In the genomic region with DNA sequence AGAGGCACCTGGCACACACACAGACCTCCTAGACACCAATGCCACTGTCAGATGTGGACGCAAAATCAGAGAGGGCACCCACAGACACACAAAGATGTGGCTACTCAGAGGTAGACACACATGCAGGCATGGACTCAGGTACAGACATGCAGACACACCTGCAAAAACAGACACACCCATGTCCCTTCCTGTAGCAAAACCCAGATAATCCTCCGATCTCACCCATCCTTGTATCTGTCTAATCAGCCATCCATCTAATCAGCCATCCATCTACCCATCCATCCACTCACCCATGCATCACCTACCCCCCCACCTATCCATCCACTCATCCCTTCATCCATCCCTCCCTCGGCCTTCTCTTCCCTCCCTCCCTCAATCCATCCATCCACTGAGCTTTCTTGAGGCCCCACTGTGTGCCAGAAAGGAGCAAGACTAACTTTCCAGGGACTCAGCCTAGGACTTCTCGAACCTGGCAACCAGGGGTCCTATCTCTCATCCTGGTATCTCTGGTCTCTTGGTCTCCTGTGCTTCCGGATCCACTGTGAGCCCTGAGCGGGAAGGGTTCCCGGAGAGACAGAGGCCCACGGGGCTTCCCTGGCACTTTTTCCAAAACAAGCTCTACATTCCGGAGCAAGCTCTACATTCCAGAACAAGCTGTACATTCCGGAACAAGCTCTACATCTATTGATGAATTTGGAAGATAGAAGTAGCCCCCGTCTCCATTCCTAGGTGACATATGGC, we compare ENCODE assay signal across 14 cellular contexts. TPM values are rescaled to one million over a fixed set of nuclear protein-coding genes. Genes with fewer than 3 reads are reported as not detected.
DNase-seq lines count a peak whose midpoint lies in the region; ATAC-seq, FAIRE-seq and TF ChIP-seq lines count a peak whose summit lies in the region.
"Had no signal": no experiment of that assay in that cellular context is flagged by ENCODE, and none has a peak within 500 bp of the region (broad histone marks: within the 10 kb centered on the region; RNA-seq: fewer than 3 reads in every experiment).

No MANE protein-coding gene starts in this region.

- H3K4me1 Mint-ChIP-seq in HFFc6 (ENCODE audit: low read depth) (peaks cover 93% of the 10 kb centered on the region), astrocyte (ENCODE audit: low read depth, unreplicated experiment) (peaks cover 26% of the 10 kb centered on the region)
- peaks cover 79% of the 10 kb centered on the region for H3K4me1 Mint-ChIP-seq in stimulated activated memory B cell treated with anti-CD40 and anti-IgM and Interleukin-4, amounts not matched to agents 10 μg/mL and 1 μg/mL and 100 μg/mL, for 72 hours

- H3K9me3 Mint-ChIP-seq in HFFc6 (no peaks in the 10 kb centered on the region), astrocyte (ENCODE audit: unreplicated experiment) (no peaks in the 10 kb centered on the region)
- no peaks in the 10 kb centered on the region for H3K9me3 Mint-ChIP-seq in stimulated activated memory B cell treated with anti-CD40 and anti-IgM and Interleukin-4, amounts not matched to agents 10 μg/mL and 1 μg/mL and 100 μg/mL, for 72 hours
- H3K9me3 Mint-ChIP-seq: central memory CD8-positive, alpha-beta T cell; T-helper 2 cell treated with Interferon-gamma antibody and Interleukin-4, amounts not matched to agents 5 μg/mL and 100 μg/mL, for 36 hours had no signal

- TF ChIP-seq CTCF in HFFc6 (IDR thresholded peaks at IDR 0.05) = no peak
- TF ChIP-seq CTCF in astrocyte (IDR thresholded peaks at IDR 0.05; ENCODE audit: insufficient read depth, low read depth, low read length) = no peak
- no peak for TF ChIP-seq CTCF in hepatocyte (IDR thresholded peaks at IDR 0.05; ENCODE audit: poor library complexity)

- H3K4me3 Mint-ChIP-seq in HFFc6 (peak overlapping the region; percentile 84; the same call in 1 of the 2 replicates), astrocyte (ENCODE audit: unreplicated experiment) (no peak overlapping the region)
- H3K4me3 Mint-ChIP-seq in stimulated activated memory B cell treated with anti-CD40 and anti-IgM and Interleukin-4, amounts not matched to agents 10 μg/mL and 1 μg/mL and 100 μg/mL, for 72 hours = peak overlapping the region; percentile 73
- H3K4me3 Mint-ChIP-seq: central memory CD8-positive, alpha-beta T cell had no signal

- H3K79me2 ChIP-seq in astrocyte (ENCODE audit: insufficient read depth, low read length) = peaks cover 38% of the 10 kb centered on the region
- H3K79me2 ChIP-seq in hepatocyte = peaks cover 13% of the 10 kb centered on the region

- H3K27ac Mint-ChIP-seq in HFFc6 (peak overlapping the region; percentile 13), astrocyte (ENCODE audit: unreplicated experiment) (peak overlapping the region; percentile 41)
- H3K27ac Mint-ChIP-seq in stimulated activated memory B cell treated with anti-CD40 and anti-IgM and Interleukin-4, amounts not matched to agents 10 μg/mL and 1 μg/mL and 100 μg/mL, for 72 hours = peak overlapping the region; percentile 81
- H3K27ac Mint-ChIP-seq: T-helper 2 cell treated with Interferon-gamma antibody and Interleukin-4, amounts not matched to agents 5 μg/mL and 100 μg/mL, for 36 hours had no signal

- H3K9me2 ChIP-seq in hepatocyte (replicated peaks; ENCODE audit: insufficient read depth) = no peaks in the 10 kb centered on the region

- FAIRE-seq in astrocyte (lab: Jason Lieb, UNC) = no peak
- FAIRE-seq: islet of Langerhans had no signal

- H3K27me3 ChIP-seq in astrocyte (ENCODE audit: insufficient read depth, low read length) = no peaks in the 10 kb centered on the region
- no peaks in the 10 kb centered on the region for H3K27me3 ChIP-seq in hepatocyte

- H3K9me3 ChIP-seq in astrocyte (ENCODE audit: insufficient read depth, low read depth, low read length) (no peaks in the 10 kb centered on the region), hepatocyte (ENCODE audit: low read depth) (no peaks in the 10 kb centered on the region)

- no peak for DNase-seq in HFFc6
- no peak for DNase-seq in astrocyte (ENCODE audit: low read depth)
- DNase-seq in hepatocyte (ENCODE audit: low spot score) = no peak
- no peak for DNase-seq in NCI-H128 (lab: John Stamatoyannopoulos, UW; ENCODE audit: unreplicated experiment)
- no peak for DNase-seq in NCI-H187 (lab: John Stamatoyannopoulos, UW)
- DNase-seq: activated naive CD4-positive, alpha-beta T cell had no signal

- H3K36me3 Mint-ChIP-seq in HFFc6 (ENCODE audit: low read depth) (no peaks in the 10 kb centered on the region), astrocyte (ENCODE audit: low read depth, unreplicated experiment) (no peaks in the 10 kb centered on the region)
- no peaks in the 10 kb centered on the region for H3K36me3 Mint-ChIP-seq in stimulated activated memory B cell treated with anti-CD40 and anti-IgM and Interleukin-4, amounts not matched to agents 10 μg/mL and 1 μg/mL and 100 μg/mL, for 72 hours

- H3K27me3 Mint-ChIP-seq in HFFc6 (ENCODE audit: insufficient read depth) = no peaks in the 10 kb centered on the region
- H3K27me3 Mint-ChIP-seq in astrocyte (ENCODE audit: low read depth, unreplicated experiment) = no peaks in the 10 kb centered on the region
- no peaks in the 10 kb centered on the region for H3K27me3 Mint-ChIP-seq in stimulated activated memory B cell treated with anti-CD40 and anti-IgM and Interleukin-4, amounts not matched to agents 10 μg/mL and 1 μg/mL and 100 μg/mL, for 72 hours

- peaks cover 50% of the 10 kb centered on the region for H3K4me1 ChIP-seq in astrocyte (ENCODE audit: insufficient read depth, low read length)
- peaks cover 54% of the 10 kb centered on the region for H3K4me1 ChIP-seq in hepatocyte (ENCODE audit: insufficient read depth)

- peaks cover 13% of the 10 kb centered on the region for H4K20me1 ChIP-seq in astrocyte (ENCODE audit: insufficient read depth, low read length)
- no peaks in the 10 kb centered on the region for H4K20me1 ChIP-seq in hepatocyte (ENCODE audit: insufficient read depth, poor library complexity, severe bottlenecking)

- no peak for ATAC-seq in stimulated activated memory B cell treated with anti-CD40 and anti-IgM and Interleukin-4, amounts not matched to agents 10 μg/mL and 1 μg/mL and 100 μg/mL, for 72 hours
- ATAC-seq in GM18870 (IDR thresholded peaks at IDR 0.05; ENCODE audit: unreplicated experiment) (no peak), HG02970 (IDR thresholded peaks at IDR 0.05; ENCODE audit: low FRiP score, unreplicated experiment) (no peak)

- H3K9ac ChIP-seq in astrocyte (ENCODE audit: low read length) = peak overlapping the region; percentile 71

- 72% methylated on average over 10 of the region's 11 CpGs for WGBS in hepatocyte (ENCODE audit: low lambda C conversion rate, missing lambda C conversion rate)

- H3K4me2 ChIP-seq in astrocyte (ENCODE audit: low read length) (peak overlapping the region; percentile 89), hepatocyte (peak overlapping the region; percentile 98)

- peaks cover 3% of the 10 kb centered on the region for H3K36me3 ChIP-seq in astrocyte (ENCODE audit: insufficient read depth, low read length)
- H3K36me3 ChIP-seq in hepatocyte (replicated peaks; ENCODE audit: insufficient read depth, low read depth) = no peaks in the 10 kb centered on the region

- no peak overlapping the region for H3K27ac ChIP-seq in astrocyte (ENCODE audit: low read depth, low read length)
- H3K27ac ChIP-seq in hepatocyte = peak overlapping the region; percentile 62
- H3K27ac ChIP-seq: C4-2B had no signal

- H2AFZ ChIP-seq in astrocyte (ENCODE audit: low read depth, low read length) (no peak overlapping the region), hepatocyte (no peak overlapping the region)

- no peak overlapping the region for H3K4me3 ChIP-seq in astrocyte (ENCODE audit: insufficient read depth, low read depth, low read length)
- H3K4me3 ChIP-seq in hepatocyte = no peak overlapping the region

RNA-seq across cellular contexts. Expression of a gene that starts 1.1 kb away (rescaled TPM):
- 100 to 1,000 TPM in 5 of 6 experiments, 10 to 100 TPM in 1; 99.6 to 430 (median 111) TPM for total RNA-seq in HFFc6 (2021; fragmentation: NEBNext Ultra II Directional; extraction: Animal tissue kit (Norgen Biotek cat#: 25700))
- total RNA-seq in astrocyte (48.2 and 98.9 TPM in 2 replicates), hepatocyte (120 and 133 TPM in 2 replicates)
- 85.8 and 88.5 TPM in 2 replicates for polyA plus RNA-seq in hepatocyte
- total RNA-seq: activated CD8-positive, alpha-beta memory T cell treated with anti-CD3 and anti-CD28 coated beads for 36 hours had no signal

Comparison
In these comparisons a context has a peak if more than half of its experiments do, and no peak if none do; other contexts are left out.
1. H3K27ac Mint-ChIP-seq: peak in every context shown above with its lines; median percentile 81 in stimulated activated memory B cell treated with anti-CD40 and anti-IgM and Interleukin-4, amounts not matched to agents 10 μg/mL and 1 μg/mL and 100 μg/mL, for 72 hours; 41 in astrocyte; 13 in HFFc6.